ENCODE assay signal across 12 cellular contexts in genomic region chr10:77800738-77801266, GRCh38.
DNase-seq lines count a peak whose midpoint lies in the region; ATAC-seq and TF ChIP-seq lines count a peak whose summit lies in the region.
"Had no signal": no experiment of that assay in that cellular context is flagged by ENCODE, and none has a peak within 500 bp of the region (broad histone marks: within the 10 kb centered on the region; RNA-seq: fewer than 3 reads in every experiment).

No MANE protein-coding gene starts in this region.

- peaks cover 9% of the 10 kb centered on the region for H3K27me3 Mint-ChIP-seq in stimulated activated naive CD8-positive, alpha-beta T cell treated with anti-CD3 and anti-CD28 coated beads, Interleukin-15, Interleukin-2, amounts not matched to agents 100 ng/mL and 50 ng/mL, for 24 hours
- H3K27me3 Mint-ChIP-seq in activated CD8-positive, alpha-beta T cell treated with anti-CD3 and anti-CD28 coated beads, Interleukin-2, amount 10 ng/mL, durations not matched to agents 7 days and 5 days (ENCODE audit: low read depth) = peaks cover 34% of the 10 kb centered on the region

- no peaks in the 10 kb centered on the region for H3K9me3 Mint-ChIP-seq in stimulated activated naive CD8-positive, alpha-beta T cell treated with anti-CD3 and anti-CD28 coated beads, Interleukin-15, Interleukin-2, amounts not matched to agents 100 ng/mL and 50 ng/mL, for 24 hours
- H3K9me3 Mint-ChIP-seq in activated CD8-positive, alpha-beta T cell treated with anti-CD3 and anti-CD28 coated beads, Interleukin-2, amount 10 ng/mL, durations not matched to agents 7 days and 5 days (ENCODE audit: insufficient read depth) = no peaks in the 10 kb centered on the region

- H3K27me3 ChIP-seq in WERI-Rb-1 (ENCODE audit: insufficient read depth, low read depth, severe bottlenecking) = no peaks in the 10 kb centered on the region

- H3K36me3 ChIP-seq in WERI-Rb-1 = peaks cover 85% of the 10 kb centered on the region

- no peaks in the 10 kb centered on the region for H3K36me3 Mint-ChIP-seq in stimulated activated naive CD8-positive, alpha-beta T cell treated with anti-CD3 and anti-CD28 coated beads, Interleukin-15, Interleukin-2, amounts not matched to agents 100 ng/mL and 50 ng/mL, for 24 hours (ENCODE audit: low read depth)
- peaks cover 2% of the 10 kb centered on the region for H3K36me3 Mint-ChIP-seq in activated CD8-positive, alpha-beta T cell treated with anti-CD3 and anti-CD28 coated beads, Interleukin-2, amount 10 ng/mL, durations not matched to agents 7 days and 5 days (ENCODE audit: low read depth)

- peaks cover 26% of the 10 kb centered on the region for H3K4me1 Mint-ChIP-seq in stimulated activated naive CD8-positive, alpha-beta T cell treated with anti-CD3 and anti-CD28 coated beads, Interleukin-15, Interleukin-2, amounts not matched to agents 100 ng/mL and 50 ng/mL, for 24 hours (ENCODE audit: low read depth)
- peaks cover 36% of the 10 kb centered on the region for H3K4me1 Mint-ChIP-seq in activated CD8-positive, alpha-beta T cell treated with anti-CD3 and anti-CD28 coated beads, Interleukin-2, amount 10 ng/mL, durations not matched to agents 7 days and 5 days (ENCODE audit: low read depth)

- H3K27ac ChIP-seq in epithelial cell of prostate (peak overlapping the region; percentile 46), WERI-Rb-1 (no peak overlapping the region)

- peak overlapping the region; percentile 61 for H3K27ac Mint-ChIP-seq in stimulated activated naive CD8-positive, alpha-beta T cell treated with anti-CD3 and anti-CD28 coated beads, Interleukin-15, Interleukin-2, amounts not matched to agents 100 ng/mL and 50 ng/mL, for 24 hours
- H3K27ac Mint-ChIP-seq in activated CD8-positive, alpha-beta T cell treated with anti-CD3 and anti-CD28 coated beads, Interleukin-2, amount 10 ng/mL, durations not matched to agents 7 days and 5 days = peak overlapping the region; percentile 69

- no peak for ATAC-seq in stimulated activated naive CD8-positive, alpha-beta T cell treated with anti-CD3 and anti-CD28 coated beads, Interleukin-15, Interleukin-2, amounts not matched to agents 100 U/mL and 50 U/mL, for 24 hours
- ATAC-seq in activated CD8-positive, alpha-beta T cell treated with anti-CD3 and anti-CD28 coated beads, Interleukin-2, amount 10 ng/mL, durations not matched to agents 7 days and 5 days = no peak
- no peak for ATAC-seq in HG03175 (IDR thresholded peaks at IDR 0.05; ENCODE audit: unreplicated experiment)

- no peak overlapping the region for H3K4me3 Mint-ChIP-seq in stimulated activated naive CD8-positive, alpha-beta T cell treated with anti-CD3 and anti-CD28 coated beads, Interleukin-15, Interleukin-2, amounts not matched to agents 100 ng/mL and 50 ng/mL, for 24 hours
- H3K4me3 Mint-ChIP-seq in activated CD8-positive, alpha-beta T cell treated with anti-CD3 and anti-CD28 coated beads, Interleukin-2, amount 10 ng/mL, durations not matched to agents 7 days and 5 days = peak overlapping the region; percentile 6

- H3K9me3 ChIP-seq in WERI-Rb-1 (ENCODE audit: severe bottlenecking) = no peaks in the 10 kb centered on the region

- TF ChIP-seq CTCF in WERI-Rb-1 (IDR thresholded peaks at IDR 0.05; ENCODE audit: low read depth, low read length) = no peak

- CTCF ChIA-PET in activated CD8-positive, alpha-beta T cell treated with anti-CD3 and anti-CD28 coated beads, Interleukin-2, amount 10 ng/mL, durations not matched to agents 7 days and 5 days (lab: Charles Lee) = interaction anchor here (0.9 kb wide), 1 partner anchor 89 kb away, joined by 3 read pairs; no protein-coding TSS in a partner anchor

- no peak for DNase-seq in stimulated activated naive CD8-positive, alpha-beta T cell treated with anti-CD3 and anti-CD28 coated beads, Interleukin-15, Interleukin-2, amounts not matched to agents 100 U/mL and 50 U/mL, for 24 hours
- no peak for DNase-seq in activated CD8-positive, alpha-beta T cell treated with anti-CD3 and anti-CD28 coated beads, Interleukin-2, amount 10 ng/mL, durations not matched to agents 7 days and 5 days
- DNase-seq in epithelial cell of prostate (ENCODE audit: low read depth, low spot score) (no peak), mucosa of gallbladder (ENCODE audit: low spot score) (no peak), WERI-Rb-1 (no peak), D341Med (ENCODE audit: low spot score) (no peak)
- DNase-seq: amniotic stem cell, Calu3, NCI-H146, SW 1271 had no signal

- no peak overlapping the region for H3K4me3 ChIP-seq in WERI-Rb-1 (ENCODE audit: low read depth, low read length)

- POLR2A ChIA-PET in activated CD8-positive, alpha-beta T cell treated with anti-CD3 and anti-CD28 coated beads, Interleukin-2, amount 10 ng/mL, durations not matched to agents 7 days and 5 days (lab: Charles Lee) = no interaction called here
